Comparison of ENCODE assay signal across 9 cellular contexts in the genomic region with DNA sequence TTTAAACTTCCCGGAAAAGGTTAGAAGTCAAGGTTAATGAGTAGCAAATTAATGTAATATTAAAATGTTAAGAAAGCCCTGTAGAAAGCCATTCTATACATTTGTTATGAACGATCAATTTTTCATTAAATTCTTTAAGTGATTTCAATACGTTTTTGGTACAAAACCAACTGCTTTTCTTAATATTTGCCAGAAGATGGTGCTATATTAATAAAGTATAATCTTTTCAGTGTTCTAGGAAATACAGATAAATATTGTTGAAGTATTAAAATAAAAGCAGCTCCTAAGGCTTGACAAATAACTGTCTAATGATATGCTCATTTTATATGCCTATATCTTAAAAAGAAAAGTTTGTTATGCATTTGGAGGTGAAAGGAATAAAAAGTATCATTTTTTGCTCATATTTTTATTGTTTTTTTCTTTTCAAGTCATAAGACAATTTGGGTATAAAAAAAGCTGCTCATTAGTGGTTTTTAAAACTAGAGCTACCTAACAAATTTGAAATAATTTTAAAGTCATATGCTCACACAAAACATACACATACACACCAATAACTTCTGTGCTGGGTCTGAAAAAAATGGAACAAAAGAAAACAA.
DNase-seq lines count a peak whose midpoint lies in the region; ATAC-seq lines count a peak whose summit lies in the region.
"Had no signal": no experiment of that assay in that cellular context is flagged by ENCODE, and none has a peak within 500 bp of the region (broad histone marks: within the 10 kb centered on the region; RNA-seq: fewer than 3 reads in every experiment).

No MANE protein-coding gene starts in this region.

- in situ Hi-C loops in KBM-7 (cut with MboI; ENCODE audit: low pct_unique_long_range_greater_than_20kb, low sequenced_read_pairs) = loop anchor here (25.0 kb wide), 2 partner anchors 252 to 602 kb away; no protein-coding TSS in a partner anchor

- DNase-seq in COR-L47 (lab: John Stamatoyannopoulos, UW) (peak; percentile 1), KBM-7 (peak; percentile 9), RKO (ENCODE audit: low spot score) (peak; percentile 78), glomerular visceral epithelial cell (ENCODE audit: extremely low spot score) (peak; percentile 0), germinal center (ENCODE audit: low spot score) (no peak)
- no peak for DNase-seq in effector CD8-positive, alpha-beta T cell (lab: John Stamatoyannopoulos, UW)
- DNase-seq: stimulated activated naive CD4-positive, alpha-beta T cell had no signal

- ATAC-seq in HG03378 (IDR thresholded peaks at IDR 0.05; ENCODE audit: unreplicated experiment) (no peak), HG03139 (IDR thresholded peaks at IDR 0.05; ENCODE audit: unreplicated experiment) (no peak)

Comparison
In these comparisons a context has a peak if more than half of its experiments do, and no peak if none do; other contexts are left out.
1. DNase-seq: peak in COR-L47 (single experiment), KBM-7 (single experiment), RKO (single experiment) and glomerular visceral epithelial cell (single experiment); none in germinal center (single experiment) and effector CD8-positive, alpha-beta T cell (single experiment).